ENCODE assay signal across 26 cellular contexts in the genomic region with DNA sequence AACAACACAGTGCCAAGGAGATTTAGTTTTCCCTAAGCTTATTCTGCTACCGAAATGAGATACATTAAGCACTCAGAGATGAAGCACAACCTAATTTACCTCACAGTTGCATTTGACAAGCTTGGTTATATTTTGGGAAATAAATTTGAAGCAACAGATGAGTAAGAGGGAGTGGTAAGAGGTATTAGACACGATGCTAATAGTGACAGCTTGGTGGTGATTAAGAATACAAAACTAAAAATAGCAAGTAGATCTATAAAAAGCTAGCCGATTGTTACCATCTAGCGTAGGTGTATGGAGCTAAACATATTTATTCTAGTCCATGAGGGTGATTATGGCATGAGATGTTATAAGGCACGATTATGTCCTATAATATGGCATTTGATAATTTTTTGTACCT.
"Had no signal": no experiment of that assay in that cellular context is flagged by ENCODE, and none has a peak within 500 bp of the region (broad histone marks: within the 10 kb centered on the region; RNA-seq: fewer than 3 reads in every experiment).

No MANE protein-coding gene starts in this region.

- H3K9me3 Mint-ChIP-seq: activated naive CD4-positive, alpha-beta T cell treated with anti-CD3 and anti-CD28 coated beads, Interleukin-2, amount 50 U/mL, for 24 hours; activated T-cell treated with anti-CD3 and anti-CD28 coated beads, Interleukin-2, amount 50 U/mL, for 24 hours; activated T-helper 1 cell treated with anti-CD3 and anti-CD28 coated beads, Interleukin-12 subunit alpha, Interleukin-12 subunit beta, Interleukin-2, Interleukin-4 antibody, amounts not matched to agents 30 ng/mL and 10 ng/mL and 1 ng/mL, durations not matched to agents 14 hours and 24 hours and 36 hours; central memory CD8-positive, alpha-beta T cell; T-helper 1 cell treated with Interleukin-12 subunit alpha and Interleukin-12 subunit beta and Interleukin-4 antibody, amounts not matched to agents 30 μg/mL and 1 μg/mL, for 36 hours; WTC11 had no signal

- H3K27ac ChIP-seq: breast epithelium, Peyer's patch, RWPE1, SJSA1 had no signal

- H3K27me3 Mint-ChIP-seq: activated naive CD4-positive, alpha-beta T cell treated with anti-CD3 and anti-CD28 coated beads, Interleukin-2, amount 50 U/mL, for 24 hours; activated T-cell treated with anti-CD3 and anti-CD28 coated beads, Interleukin-2, amount 50 U/mL, for 24 hours; central memory CD8-positive, alpha-beta T cell had no signal

- ATAC-seq: activated CD8-positive, alpha-beta T cell treated with anti-CD3 and anti-CD28 coated beads, Interleukin-2, amount 10 ng/mL, durations not matched to agents 7 days and 5 days; WTC11 had no signal

- H3K36me3 ChIP-seq: breast epithelium, Peyer's patch, SJSA1 had no signal

- H3K4me3 Mint-ChIP-seq: activated CD8-positive, alpha-beta T cell treated with anti-CD3 and anti-CD28 coated beads, Interleukin-2, amount 10 ng/mL, durations not matched to agents 7 days and 5 days; activated naive CD4-positive, alpha-beta T cell treated with anti-CD3 and anti-CD28 coated beads, Interleukin-2, amount 50 U/mL, for 24 hours; activated T-cell treated with anti-CD3 and anti-CD28 coated beads, Interleukin-2, amount 50 U/mL, for 24 hours; activated T-helper 1 cell treated with anti-CD3 and anti-CD28 coated beads, Interleukin-12 subunit alpha, Interleukin-12 subunit beta, Interleukin-2, Interleukin-4 antibody, amounts not matched to agents 30 ng/mL and 10 ng/mL and 1 ng/mL, durations not matched to agents 14 hours and 24 hours and 36 hours; central memory CD8-positive, alpha-beta T cell; T-helper 1 cell treated with Interleukin-12 subunit alpha and Interleukin-12 subunit beta and Interleukin-4 antibody, amounts not matched to agents 30 μg/mL and 1 μg/mL, for 36 hours; WTC11 had no signal

- DNase-seq: activated CD4-positive, alpha-beta T cell treated with anti-CD3 and anti-CD28 coated beads for 48 hours; activated CD4-positive, alpha-beta T cell treated with anti-CD3 and anti-CD28 coated beads, Interleukin-2, amount 50 U/mL, for 4 hours; activated CD4-positive, CD25-positive, alpha-beta regulatory T cell treated with anti-CD3 and anti-CD28 coated beads, Interleukin-2, amount 50 U/mL, for 72 hours; activated CD8-positive, alpha-beta memory T cell treated with anti-CD3 and anti-CD28 coated beads, Interleukin-2, amount 50 U/mL, for 48 hours; activated CD8-positive, alpha-beta T cell treated with anti-CD3 and anti-CD28 coated beads, Interleukin-2, amount 10 ng/mL, durations not matched to agents 7 days and 5 days; activated effector memory CD4-positive, alpha-beta T cell treated with Interleukin-2 at 50 U/mL for 16 hours; activated naive CD4-positive, alpha-beta T cell; activated T-cell treated with anti-CD3 and anti-CD28 coated beads, Interleukin-2, amount 50 U/mL, for 24 hours; aorta; KG1; NCI-H1048; NCI-H146; NCI-H187 treated with DMSO at 0.1 percent for 48 hours; NCI-H2081 treated with DMSO at 0.1 percent for 48 hours; NCI-H446; NCI-H748 treated with DMSO at 0.1 percent for 48 hours; Peyer's patch; SHP77 had no signal

- H3K27me3 ChIP-seq: breast epithelium, Peyer's patch, SJSA1 had no signal

- H3K4me1 ChIP-seq: breast epithelium, Peyer's patch, SJSA1 had no signal

- H3K36me3 Mint-ChIP-seq: WTC11 had no signal

- H3K4me3 ChIP-seq: breast epithelium, Peyer's patch, SJSA1 had no signal

- H3K9me3 ChIP-seq: breast epithelium, Peyer's patch, SJSA1 had no signal

- H3K27ac Mint-ChIP-seq: activated CD8-positive, alpha-beta T cell treated with anti-CD3 and anti-CD28 coated beads, Interleukin-2, amount 10 ng/mL, durations not matched to agents 7 days and 5 days; activated naive CD4-positive, alpha-beta T cell treated with anti-CD3 and anti-CD28 coated beads, Interleukin-2, amount 50 U/mL, for 24 hours; activated T-cell treated with anti-CD3 and anti-CD28 coated beads, Interleukin-2, amount 50 U/mL, for 24 hours; activated T-helper 1 cell treated with anti-CD3 and anti-CD28 coated beads, Interleukin-12 subunit alpha, Interleukin-12 subunit beta, Interleukin-2, Interleukin-4 antibody, amounts not matched to agents 30 ng/mL and 10 ng/mL and 1 ng/mL, durations not matched to agents 14 hours and 24 hours and 36 hours; T-helper 1 cell treated with Interleukin-12 subunit alpha and Interleukin-12 subunit beta and Interleukin-4 antibody, amounts not matched to agents 30 μg/mL and 1 μg/mL, for 36 hours had no signal

- H3K4me1 Mint-ChIP-seq: activated naive CD4-positive, alpha-beta T cell treated with anti-CD3 and anti-CD28 coated beads, Interleukin-2, amount 50 U/mL, for 24 hours had no signal
